9 cellular contexts compared by ENCODE assay signal in the genomic region with DNA sequence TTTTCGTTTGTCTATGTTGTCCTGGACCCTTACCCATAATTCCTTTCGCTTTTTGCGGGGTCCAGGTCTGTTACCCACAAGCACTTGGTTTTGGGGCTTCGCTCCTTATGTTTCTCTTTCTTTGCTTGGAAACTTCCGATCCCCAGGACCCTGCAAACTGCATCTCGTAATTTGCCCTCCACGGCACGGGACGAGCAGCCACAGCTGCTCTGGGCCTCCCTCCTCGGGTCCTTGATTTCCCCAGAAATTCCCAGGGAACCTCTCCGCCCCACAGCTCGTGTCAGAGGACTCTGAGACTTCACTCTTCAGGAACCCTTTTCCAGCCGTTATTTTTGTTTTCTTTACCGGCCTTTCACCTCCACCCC. TPM values are rescaled to one million over a fixed set of nuclear protein-coding genes. Genes with fewer than 3 reads are reported as not detected.
DNase-seq lines count a peak whose midpoint lies in the region; ATAC-seq, FAIRE-seq and TF ChIP-seq lines count a peak whose summit lies in the region.
"Had no signal": no experiment of that assay in that cellular context is flagged by ENCODE, and none has a peak within 500 bp of the region (broad histone marks: within the 10 kb centered on the region; RNA-seq: fewer than 3 reads in every experiment).

No MANE protein-coding gene starts in this region.

- 0% methylated on average over 14 of the region's 14 CpGs for WGBS in GM12878 (ENCODE audit: insufficient coverage, insufficient replicate concordance, low lambda C conversion rate, missing lambda C conversion rate)
- 0 to 1% methylated on average over 2 to 14 of the region's 14 CpGs for WGBS in transverse colon (ENCODE audit: low coverage in 1 of 2), 2 donors

- H3K9ac ChIP-seq in GM12878 (ENCODE audit: control insufficient read depth, insufficient read depth, low read length), result peak overlapping the region; percentile 90

- DNase-seq in activated naive CD4-positive, alpha-beta T cell treated with anti-CD3 and anti-CD28 coated beads, Interleukin-2, amount 10 ng/mL, durations not matched to agents 7 days and 5 days, result no peak
- no peak for DNase-seq in activated naive CD4-positive, alpha-beta T cell treated with anti-CD3 and anti-CD28 coated beads, Interleukin-2, amount 50 U/mL, for 16 hours
- DNase-seq in GM12878 (ENCODE audit: low read depth, low spot score), result no peak
- no peak for DNase-seq in lower lobe of right lung
- DNase-seq in transverse colon, result no peak
- no peak for DNase-seq in MV-4-11 (lab: John Stamatoyannopoulos, UW)
- DNase-seq in medulla oblongata (ENCODE audit: extremely low spot score), result no peak
- DNase-seq in Ammon's horn (ENCODE audit: low spot score), result no peak

- SMC1A ChIA-PET in GM12878 (lab: Charles Lee; ENCODE audit: uncharacterized antibody, unreplicated experiment), result no interaction called here

- CTCF ChIA-PET in activated naive CD4-positive, alpha-beta T cell treated with anti-CD3 and anti-CD28 coated beads, Interleukin-2, amount 10 ng/mL, durations not matched to agents 7 days and 5 days (lab: Charles Lee), result interaction anchor here (1.9 kb wide), 1 partner anchor 12 kb away, joined by 9 read pairs; no protein-coding TSS in a partner anchor
- CTCF ChIA-PET in GM12878 (lab: Yijun Ruan, JAX), result interaction anchor here (4.7 kb wide), 1 partner anchor 12 kb away, joined by 35 read pairs; no protein-coding TSS in a partner anchor

- TF ChIP-seq POLR2A in GM12878 (IDR thresholded peaks at IDR 0.05; ENCODE audit: low read depth, low read length), result no peak
- no peak for TF ChIP-seq POLR2A in transverse colon (IDR thresholded peaks at IDR 0.05)

- no peaks in the 10 kb centered on the region for H3K9me3 Mint-ChIP-seq in activated naive CD4-positive, alpha-beta T cell treated with anti-CD3 and anti-CD28 coated beads, Interleukin-2, amount 10 ng/mL, durations not matched to agents 7 days and 5 days

- peak overlapping the region; percentile 96 for H3K4me3 Mint-ChIP-seq in activated naive CD4-positive, alpha-beta T cell treated with anti-CD3 and anti-CD28 coated beads, Interleukin-2, amount 10 ng/mL, durations not matched to agents 7 days and 5 days

- intact Hi-C loops in GM12878 (cut with micrococcal nuclease; ENCODE audit: unreplicated experiment) (no loop called here), lower lobe of right lung (cut with DNase I) (no loop called here), transverse colon (cut with DNase I; ENCODE audit: low total_unique reads) (no loop called here)

- ATAC-seq in GM12878 (no peak), lower lobe of right lung (no peak)

- TF ChIP-seq CTCF in GM12878 (IDR thresholded peaks at IDR 0.05 in 2 of 3, conservative IDR thresholded peaks at IDR 0.05 in 1 of 3; ENCODE audit: control insufficient read depth in 2 of 3, extremely low read depth in 1 of 3, insufficient read depth in 1 of 3, low read depth in 3 of 3, low read length in 3 of 3), result no peak
- TF ChIP-seq CTCF in lower lobe of right lung (IDR thresholded peaks at IDR 0.05), result no peak
- no peak for TF ChIP-seq CTCF in transverse colon (IDR thresholded peaks at IDR 0.05)

- BruUV-seq in GM12878 (replicated peaks; lab: Mats Ljungman, UMichigan), result no TSS peak

- in situ Hi-C loops in GM12878 (cut with MboI) (no loop called here), transverse colon (cut with MboI; ENCODE audit: low pct_ligation_motif_present in 1 of 4, low pct_unique_long_range_greater_than_20kb in 1 of 4, low sequenced_read_pairs in 3 of 4) (loop anchor here in 2 of 4 donors (10.0 to 25.0 kb wide), 2 partner anchors 119 to 126 kb away; no protein-coding TSS in a partner anchor)

- H3K4me1 Mint-ChIP-seq in activated naive CD4-positive, alpha-beta T cell treated with anti-CD3 and anti-CD28 coated beads, Interleukin-2, amount 10 ng/mL, durations not matched to agents 7 days and 5 days, result peaks cover 40% of the 10 kb centered on the region

- peaks cover 11% of the 10 kb centered on the region for H3K27me3 Mint-ChIP-seq in activated naive CD4-positive, alpha-beta T cell treated with anti-CD3 and anti-CD28 coated beads, Interleukin-2, amount 10 ng/mL, durations not matched to agents 7 days and 5 days

- H3K27ac ChIP-seq in GM12878 (ENCODE audit: control insufficient read depth, insufficient read depth) (peak overlapping the region; percentile 87), lower lobe of right lung (peak overlapping the region; percentile 88), transverse colon (peak overlapping the region; percentile 90 to 96 (median 94))

- H3K27me3 ChIP-seq in GM12878 (replicated peaks in 1 of 2; ENCODE audit: control insufficient read depth in 2 of 2, insufficient read depth in 2 of 2, low read length in 1 of 2) (no peaks in the 10 kb centered on the region), lower lobe of right lung (ENCODE audit: low read depth) (no peaks in the 10 kb centered on the region), transverse colon (no peaks in the 10 kb centered on the region)

- TF ChIP-seq EP300 in GM12878 (IDR thresholded peaks at IDR 0.05; ENCODE audit: borderline replicate concordance in 1 of 2, control insufficient read depth in 1 of 2, low read depth in 2 of 2, low read length in 2 of 2) (no peak), transverse colon (IDR thresholded peaks at IDR 0.05; ENCODE audit: low read depth) (no peak)

- peak overlapping the region; percentile 80; the same call in 1 of the 2 replicates for H3K4me2 ChIP-seq in GM12878 (ENCODE audit: control insufficient read depth, insufficient read depth)

- H2AFZ ChIP-seq in GM12878 (ENCODE audit: control insufficient read depth, low read depth, low read length), result 0 out of 2 replicates have a peak overlapping the region, but pooled peaks have one; percentile 81

- H3K4me1 ChIP-seq in GM12878 (ENCODE audit: control insufficient read depth, insufficient read depth, low read length) (peaks cover 4% of the 10 kb centered on the region; the same call in 1 of the 2 replicates), lower lobe of right lung (peaks cover 23% of the 10 kb centered on the region), transverse colon (peaks cover 13 to 28% (median 22%) of the 10 kb centered on the region in 4 donors)

- peaks cover 41% of the 10 kb centered on the region for H3K79me2 ChIP-seq in GM12878 (ENCODE audit: control insufficient read depth, insufficient read depth, low read length)

- peaks cover 12 to 20% of the 10 kb centered on the region in 2 experiments for H3K36me3 ChIP-seq in GM12878 (ENCODE audit: control insufficient read depth in 2 of 2, insufficient read depth in 2 of 2, low read length in 1 of 2)
- peaks cover 38% of the 10 kb centered on the region for H3K36me3 ChIP-seq in lower lobe of right lung
- peaks cover 0 to 12% (median 5%) of the 10 kb centered on the region in 4 donors for H3K36me3 ChIP-seq in transverse colon

- peaks cover 24% of the 10 kb centered on the region for H3K36me3 Mint-ChIP-seq in activated naive CD4-positive, alpha-beta T cell treated with anti-CD3 and anti-CD28 coated beads, Interleukin-2, amount 10 ng/mL, durations not matched to agents 7 days and 5 days

- TF ChIP-seq RAD21 in GM12878 (IDR thresholded peaks at IDR 0.05; ENCODE audit: insufficient read depth, low read depth, low read length), result no peak

- H3K9me3 ChIP-seq in GM12878 (replicated peaks; ENCODE audit: control insufficient read depth, insufficient read depth, low read length) (no peaks in the 10 kb centered on the region; the same call in 2 of the 3 replicates), lower lobe of right lung (no peaks in the 10 kb centered on the region), transverse colon (no peaks in the 10 kb centered on the region)

- H3K27ac Mint-ChIP-seq in activated naive CD4-positive, alpha-beta T cell treated with anti-CD3 and anti-CD28 coated beads, Interleukin-2, amount 10 ng/mL, durations not matched to agents 7 days and 5 days, result peak overlapping the region; percentile 83

- RAD21 ChIA-PET in GM12878 (lab: Charles Lee; ENCODE audit: unreplicated experiment), result interaction anchor here (1.2 kb wide), 1 partner anchor 113 kb away, joined by 3 read pairs; no protein-coding TSS in a partner anchor

- H4K20me1 ChIP-seq in GM12878 (ENCODE audit: control insufficient read depth, insufficient read depth), result 0 out of 2 replicates have a peak, but pooled peaks cover 6% of the 10 kb centered on the region

- FAIRE-seq in GM12878 (lab: Jason Lieb, UNC), result no peak

- H3K4me3 ChIP-seq in GM12878 (peak overlapping the region; percentile 89), lower lobe of right lung (peak overlapping the region; percentile 100), transverse colon (peak overlapping the region; percentile 81 to 100 (median 90))

- POLR2A ChIA-PET in GM12878 (lab: Charles Lee), result no interaction called here

RNA-seq across cellular contexts. Expression of a gene that starts 0.6 kb away (rescaled TPM):
- 511 and 606 TPM in 2 replicates for total RNA-seq in GM12878 (2013; cell fraction: nucleolus; rRNA removed)
- total RNA-seq in GM12878 (2014; rRNA removed) (279 and 350 TPM in 2 replicates), GM12878 (2014; rRNA removed; fragmentation: Illumina TruSeq; extraction: Trizol) (89.2 and 90.2 TPM in 2 replicates), GM12878 (2021) (193 and 215 TPM in 2 replicates), lower lobe of right lung (203 TPM), transverse colon (100 to 1,000 TPM; 216 to 682 (median 292) TPM)
- polyA plus RNA-seq in GM12878 (2011; ENCODE audit: low read depth), result 53.8 TPM
- polyA plus RNA-seq in GM12878 (2011; rRNA removed) (105 and 162 TPM in 2 replicates), GM12878 (2014; fragmentation: Illumina TruSeq; extraction: Trizol) (102 and 112 TPM in 2 replicates), GM12878 (2014; fragmentation: Nextera tagmentation; extraction: Ambion mirVana) (10 to 100 TPM in 1 of 2 experiments, 1 to 10 TPM in 1; 2.7 to 14.9 TPM), GM12878 (2014; rRNA removed) (453 and 499 TPM in 2 replicates), GM12878 (2016; fragmentation: Nextera tagmentation; extraction: Ambion mirVana) (100 to 1,000 TPM; 157 to 192 TPM)
- 236 and 362 TPM in 2 replicates for polyA plus RNA-seq in GM12878 (2011; cell fraction: cytosol; rRNA removed)
- 1,226 and 1,900 TPM in 2 replicates for polyA plus RNA-seq in GM12878 (2011; cell fraction: nucleus; rRNA removed)
- polyA plus RNA-seq in GM12878 (2012), result 160 and 231 TPM in 2 replicates
- polyA minus RNA-seq in GM12878 (2011; rRNA and poly(A)+ RNA removed), result 27.6 and 69.7 TPM in 2 replicates
- 47.0 and 50.0 TPM in 2 replicates for polyA minus RNA-seq in GM12878 (2011; cell fraction: cytosol; rRNA and poly(A)+ RNA removed)
- 99.1 and 161 TPM in 2 replicates for polyA minus RNA-seq in GM12878 (2011; cell fraction: nucleus; rRNA and poly(A)+ RNA removed)

RNA-seq across cellular contexts. Expression of a gene that starts 13.4 kb away (rescaled TPM):
- total RNA-seq in GM12878 (2013; cell fraction: nucleolus; rRNA removed), result not detected in 2 replicates
- total RNA-seq in GM12878 (2014; rRNA removed), result not detected in 2 replicates
- total RNA-seq in GM12878 (2014; rRNA removed; fragmentation: Illumina TruSeq; extraction: Trizol), result not detected in 2 replicates
- total RNA-seq in GM12878 (2021), result not detected in 2 replicates
- not detected for polyA plus RNA-seq in GM12878 (2011; ENCODE audit: low read depth)
- polyA plus RNA-seq in GM12878 (2011; rRNA removed), result not detected in 2 replicates
- not detected in 2 replicates for polyA plus RNA-seq in GM12878 (2011; cell fraction: cytosol; rRNA removed)
- polyA plus RNA-seq in GM12878 (2011; cell fraction: nucleus; rRNA removed), result not detected in 2 replicates
- not detected in 2 replicates for polyA plus RNA-seq in GM12878 (2012)
- not detected in 2 replicates for polyA plus RNA-seq in GM12878 (2014; fragmentation: Illumina TruSeq; extraction: Trizol)
- not detected for polyA plus RNA-seq in GM12878 (2014; fragmentation: Nextera tagmentation; extraction: Ambion mirVana)
- polyA plus RNA-seq in GM12878 (2014; rRNA removed), result not detected in 2 replicates
- polyA plus RNA-seq in GM12878 (2016; fragmentation: Nextera tagmentation; extraction: Ambion mirVana), result not detected
- polyA minus RNA-seq in GM12878 (2011; rRNA and poly(A)+ RNA removed), result not detected in 2 replicates
- not detected in 2 replicates for polyA minus RNA-seq in GM12878 (2011; cell fraction: cytosol; rRNA and poly(A)+ RNA removed)
- not detected in 2 replicates for polyA minus RNA-seq in GM12878 (2011; cell fraction: nucleus; rRNA and poly(A)+ RNA removed)
- total RNA-seq in lower lobe of right lung, result not detected
- under 1 TPM in 1 of 4 donors, not detected in 3; 0.14 TPM for total RNA-seq in transverse colon

RNA-seq across cellular contexts. Expression of a gene that starts 21.2 kb away (rescaled TPM):
- not detected in 2 replicates for total RNA-seq in GM12878 (2013; cell fraction: nucleolus; rRNA removed)
- total RNA-seq in GM12878 (2014; rRNA removed) (not detected in 2 replicates), GM12878 (2014; rRNA removed; fragmentation: Illumina TruSeq; extraction: Trizol) (not detected in 2 replicates), GM12878 (2021) (not detected in 2 replicates), lower lobe of right lung (3.1 TPM), transverse colon (not detected)
- not detected for polyA plus RNA-seq in GM12878 (2011; ENCODE audit: low read depth)
- polyA plus RNA-seq in GM12878 (2011; rRNA removed) (not detected in 2 replicates), GM12878 (2014; fragmentation: Illumina TruSeq; extraction: Trizol) (not detected in 2 replicates), GM12878 (2014; fragmentation: Nextera tagmentation; extraction: Ambion mirVana) (not detected), GM12878 (2014; rRNA removed) (not detected in 2 replicates), GM12878 (2016; fragmentation: Nextera tagmentation; extraction: Ambion mirVana) (not detected)
- 0.06 and 0.08 TPM in 2 replicates for polyA plus RNA-seq in GM12878 (2011; cell fraction: cytosol; rRNA removed)
- polyA plus RNA-seq in GM12878 (2011; cell fraction: nucleus; rRNA removed), result 0.18 TPM in 1 of 2 replicates, not detected in the other
- polyA plus RNA-seq in GM12878 (2012), result not detected in 2 replicates
- polyA minus RNA-seq in GM12878 (2011; rRNA and poly(A)+ RNA removed), result not detected in 2 replicates
- polyA minus RNA-seq in GM12878 (2011; cell fraction: cytosol; rRNA and poly(A)+ RNA removed), result not detected in 2 replicates
- polyA minus RNA-seq in GM12878 (2011; cell fraction: nucleus; rRNA and poly(A)+ RNA removed), result not detected in 2 replicates
- total RNA-seq: LHCN-M2 had no signal

RNA-seq across cellular contexts. Expression of a gene that starts 28.3 kb away (rescaled TPM):
- total RNA-seq in GM12878 (2013; cell fraction: nucleolus; rRNA removed), result not detected in 2 replicates
- total RNA-seq in GM12878 (2014; rRNA removed), result not detected in 2 replicates
- total RNA-seq in GM12878 (2014; rRNA removed; fragmentation: Illumina TruSeq; extraction: Trizol), result not detected in 2 replicates
- not detected in 2 replicates for total RNA-seq in GM12878 (2021)
- 0.09 TPM for polyA plus RNA-seq in GM12878 (2011; ENCODE audit: low read depth)
- not detected in 2 replicates for polyA plus RNA-seq in GM12878 (2011; rRNA removed)
- not detected in 2 replicates for polyA plus RNA-seq in GM12878 (2011; cell fraction: cytosol; rRNA removed)
- polyA plus RNA-seq in GM12878 (2011; cell fraction: nucleus; rRNA removed), result 0.20 and 0.24 TPM in 2 replicates
- not detected in 2 replicates for polyA plus RNA-seq in GM12878 (2012)
- polyA plus RNA-seq in GM12878 (2014; fragmentation: Illumina TruSeq; extraction: Trizol), result not detected in 2 replicates
- not detected for polyA plus RNA-seq in GM12878 (2014; fragmentation: Nextera tagmentation; extraction: Ambion mirVana)
- not detected in 2 replicates for polyA plus RNA-seq in GM12878 (2014; rRNA removed)
- polyA plus RNA-seq in GM12878 (2016; fragmentation: Nextera tagmentation; extraction: Ambion mirVana), result under 1 TPM in 1 of 2 experiments, not detected in 1; 0.06 TPM
- not detected in 2 replicates for polyA minus RNA-seq in GM12878 (2011; rRNA and poly(A)+ RNA removed)
- not detected in 2 replicates for polyA minus RNA-seq in GM12878 (2011; cell fraction: cytosol; rRNA and poly(A)+ RNA removed)
- polyA minus RNA-seq in GM12878 (2011; cell fraction: nucleus; rRNA and poly(A)+ RNA removed), result not detected in 2 replicates
- total RNA-seq in lower lobe of right lung, result 0.77 TPM
- under 1 TPM in 1 of 4 donors, not detected in 3; 0.20 TPM for total RNA-seq in transverse colon

RNA-seq across cellular contexts. Expression of a gene that starts 28.3 kb away (rescaled TPM):
- 0.67 TPM in 1 of 2 replicates, not detected in the other for total RNA-seq in GM12878 (2013; cell fraction: nucleolus; rRNA removed)
- total RNA-seq in GM12878 (2014; rRNA removed) (1.5 and 1.9 TPM in 2 replicates), GM12878 (2014; rRNA removed; fragmentation: Illumina TruSeq; extraction: Trizol) (0.63 and 1.1 TPM in 2 replicates), GM12878 (2021) (1.8 and 2.9 TPM in 2 replicates), lower lobe of right lung (10.6 TPM), transverse colon (10 to 100 TPM; 14.2 to 92.8 (median 39.8) TPM)
- not detected for polyA plus RNA-seq in GM12878 (2011; ENCODE audit: low read depth)
- polyA plus RNA-seq in GM12878 (2011; rRNA removed) (0.50 and 0.88 TPM in 2 replicates), GM12878 (2014; fragmentation: Illumina TruSeq; extraction: Trizol) (not detected in 2 replicates), GM12878 (2014; fragmentation: Nextera tagmentation; extraction: Ambion mirVana) (under 1 TPM in 1 of 2 experiments, not detected in 1; 0.15 TPM), GM12878 (2014; rRNA removed) (2.6 and 3.2 TPM in 2 replicates), GM12878 (2016; fragmentation: Nextera tagmentation; extraction: Ambion mirVana) (1 to 10 TPM; 3.0 to 3.5 TPM)
- 1.2 and 1.8 TPM in 2 replicates for polyA plus RNA-seq in GM12878 (2011; cell fraction: cytosol; rRNA removed)
- polyA plus RNA-seq in GM12878 (2011; cell fraction: nucleus; rRNA removed), result 2.2 and 4.1 TPM in 2 replicates
- 1.4 and 1.5 TPM in 2 replicates for polyA plus RNA-seq in GM12878 (2012)
- 0.67 and 0.80 TPM in 2 replicates for polyA minus RNA-seq in GM12878 (2011; rRNA and poly(A)+ RNA removed)
- polyA minus RNA-seq in GM12878 (2011; cell fraction: cytosol; rRNA and poly(A)+ RNA removed), result 4.3 TPM in 1 of 2 replicates, not detected in the other
- polyA minus RNA-seq in GM12878 (2011; cell fraction: nucleus; rRNA and poly(A)+ RNA removed), result 0.77 and 1.8 TPM in 2 replicates
